Comparison of ENCODE assay signal across 8 cellular contexts in the genomic region with DNA sequence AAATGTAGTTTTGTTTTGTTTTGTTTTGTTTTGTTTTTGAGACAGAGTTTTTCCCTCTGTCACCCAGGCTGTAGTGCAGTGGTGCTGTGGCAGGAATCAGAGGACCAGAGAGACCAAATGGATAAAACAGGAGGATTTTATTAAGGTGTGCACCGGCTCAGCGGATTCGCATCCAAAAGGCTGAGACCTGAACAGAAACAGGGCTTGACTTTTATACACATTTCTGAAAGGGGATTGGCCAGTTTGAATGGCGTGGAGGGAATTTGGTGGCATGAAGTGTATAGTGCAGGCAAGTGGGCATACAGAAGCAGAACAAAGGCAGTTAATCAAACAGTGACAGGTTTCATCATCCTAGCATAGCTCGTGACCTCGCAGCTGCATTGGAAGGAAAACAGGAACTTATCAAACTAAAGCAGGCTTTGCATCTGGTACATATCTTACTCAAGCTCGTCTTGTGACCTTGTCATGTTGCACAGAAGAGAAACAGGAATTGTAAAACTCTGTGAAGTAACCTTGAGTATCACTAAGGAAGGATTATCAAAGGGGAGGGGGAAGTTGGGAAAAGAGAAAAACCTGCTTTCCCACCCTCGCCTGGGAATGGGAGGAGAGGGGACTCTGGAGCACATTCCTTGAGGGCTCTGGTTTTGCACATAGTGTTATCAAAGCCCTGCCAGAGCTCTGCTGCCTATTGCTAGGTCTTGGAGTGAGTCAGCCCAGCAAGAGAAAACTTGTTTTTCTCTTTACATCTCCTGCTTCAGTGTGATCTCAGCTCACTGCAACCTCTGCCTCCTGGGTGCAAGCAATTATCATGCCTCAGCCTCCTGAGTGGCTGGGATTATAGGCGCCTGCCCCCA. TPM values are rescaled to one million over a fixed set of nuclear protein-coding genes. Genes with fewer than 3 reads are reported as not detected.
DNase-seq lines count a peak whose midpoint lies in the region; ATAC-seq and TF ChIP-seq lines count a peak whose summit lies in the region.

No MANE protein-coding gene starts in this region.

- no peak overlapping the region for H3K4me3 Mint-ChIP-seq in dendritic cell treated with granulocyte-macrophage colony-stimulating factor and Interleukin-4, amounts not matched to agents 40 ng/mL and 50 ng/mL, for 4 days

- H3K4me1 ChIP-seq in mesodermal cell (ENCODE audit: control insufficient read depth, insufficient read depth, low read length, poor library complexity, severe bottlenecking) = no peaks in the 10 kb centered on the region

- H3K9me3 Mint-ChIP-seq in dendritic cell treated with granulocyte-macrophage colony-stimulating factor and Interleukin-4, amounts not matched to agents 40 ng/mL and 50 ng/mL, for 4 days = peaks cover 8% of the 10 kb centered on the region

- peak overlapping the region; percentile 76 for H3K27ac ChIP-seq in mesodermal cell (ENCODE audit: low read depth, low read length, severe bottlenecking)

- intact Hi-C loops in dendritic cell treated with granulocyte-macrophage colony-stimulating factor and Interleukin-4, amounts not matched to agents 40 ng/mL and 50 ng/mL, for 4 days (cut with micrococcal nuclease) = no loop called here

- 73 to 80% methylated on average over 7 to 8 of the region's 9 CpGs for WGBS in mesodermal cell (ENCODE audit: insufficient coverage in 2 of 2), 2 experiments

- no peak for TF ChIP-seq CTCF in AG10803 (conservative IDR thresholded peaks at IDR 0.05; ENCODE audit: low read length)

- ATAC-seq in HG02885 (IDR thresholded peaks at IDR 0.05; ENCODE audit: poor library complexity, unreplicated experiment) = no peak

- H3K4me3 ChIP-seq in AG10803 (ENCODE audit: low read length) (no peak overlapping the region), mesodermal cell (ENCODE audit: extremely low read depth, insufficient read depth, low read length, poor library complexity, severe bottlenecking) (no peak overlapping the region)

- H3K36me3 ChIP-seq in mesodermal cell (ENCODE audit: control insufficient read depth, insufficient read depth, low read length) = no peaks in the 10 kb centered on the region

- peaks cover 21% of the 10 kb centered on the region for H3K4me1 Mint-ChIP-seq in dendritic cell treated with granulocyte-macrophage colony-stimulating factor and Interleukin-4, amounts not matched to agents 40 ng/mL and 50 ng/mL, for 4 days (ENCODE audit: low read depth)

- H3K36me3 Mint-ChIP-seq in dendritic cell treated with granulocyte-macrophage colony-stimulating factor and Interleukin-4, amounts not matched to agents 40 ng/mL and 50 ng/mL, for 4 days (ENCODE audit: low read depth) = no peaks in the 10 kb centered on the region

- peaks cover 27% of the 10 kb centered on the region for H3K9me3 ChIP-seq in mesodermal cell (ENCODE audit: control insufficient read depth, low read length)

- peak overlapping the region; percentile 88 for H3K27ac Mint-ChIP-seq in dendritic cell treated with granulocyte-macrophage colony-stimulating factor and Interleukin-4, amounts not matched to agents 40 ng/mL and 50 ng/mL, for 4 days

- DNase-seq in AG10803 (ENCODE audit: low read depth) = peak; percentile 55
- DNase-seq in MV-4-11 (lab: John Stamatoyannopoulos, UW) = peak; percentile 100
- no peak for DNase-seq in NCI-H524 treated with DMSO at 0.1 percent for 48 hours (lab: John Stamatoyannopoulos, UW)
- DNase-seq in activated T-cell treated with anti-CD3 and anti-CD28 coated beads, Interleukin-2, amount 50 U/mL, for 1 hour = no peak
- no peak for DNase-seq in NCI-H1105 (lab: John Stamatoyannopoulos, UW)

- H3K27me3 Mint-ChIP-seq in dendritic cell treated with granulocyte-macrophage colony-stimulating factor and Interleukin-4, amounts not matched to agents 40 ng/mL and 50 ng/mL, for 4 days = no peaks in the 10 kb centered on the region

RNA-seq across cellular contexts. Expression of a gene that starts 38.5 kb away (rescaled TPM):
- polyA plus RNA-seq in mesodermal cell (2013, experiment 1 of 2) = 5.1 TPM
- polyA plus RNA-seq in mesodermal cell (2013, experiment 2 of 2) = 3.2 TPM

Comparison
In these comparisons a context has a peak if more than half of its experiments do, and no peak if none do; other contexts are left out.
1. DNase-seq: peak in AG10803 (single experiment) and MV-4-11 (single experiment); none in NCI-H524 treated with DMSO at 0.1 percent for 48 hours (single experiment), activated T-cell treated with anti-CD3 and anti-CD28 coated beads, Interleukin-2, amount 50 U/mL, for 1 hour (single experiment) and NCI-H1105 (single experiment).